ENCODE assay signal across 23 cellular contexts in genomic region chr9:88952086-88952615, GRCh38. TPM values are rescaled to one million over a fixed set of nuclear protein-coding genes. Genes with fewer than 3 reads are reported as not detected.
"Had no signal": no experiment of that assay in that cellular context is flagged by ENCODE, and none has a peak within 500 bp of the region (broad histone marks: within the 10 kb centered on the region; RNA-seq: fewer than 3 reads in every experiment).

No MANE protein-coding gene starts in this region.

- H3K4me3 Mint-ChIP-seq: activated B cell treated with CpG ODN at 0.5 μM for 24 hours; activated CD4-positive, alpha-beta memory T cell treated with anti-CD3 and anti-CD28 coated beads, Interleukin-2, amount 10 ng/mL, durations not matched to agents 7 days and 5 days; mesothelial cell of epicardium; nephron; stimulated activated naive CD8-positive, alpha-beta T cell treated with anti-CD3 and anti-CD28 coated beads, Interleukin-15, Interleukin-2, amounts not matched to agents 100 ng/mL and 50 ng/mL, for 24 hours had no signal

- H3K9me3 Mint-ChIP-seq: activated B cell treated with CpG ODN at 0.5 μM for 24 hours; activated CD4-positive, alpha-beta memory T cell treated with anti-CD3 and anti-CD28 coated beads, Interleukin-2, amount 10 ng/mL, durations not matched to agents 7 days and 5 days; mesothelial cell of epicardium; nephron; stimulated activated naive CD8-positive, alpha-beta T cell treated with anti-CD3 and anti-CD28 coated beads, Interleukin-15, Interleukin-2, amounts not matched to agents 100 ng/mL and 50 ng/mL, for 24 hours had no signal

- H3K27me3 ChIP-seq: foreskin keratinocyte, right atrium auricular region, tibial nerve had no signal

- H3K27ac Mint-ChIP-seq: activated B cell treated with CpG ODN at 0.5 μM for 24 hours; activated CD4-positive, alpha-beta memory T cell treated with anti-CD3 and anti-CD28 coated beads, Interleukin-2, amount 10 ng/mL, durations not matched to agents 7 days and 5 days; mesothelial cell of epicardium; stimulated activated naive CD8-positive, alpha-beta T cell treated with anti-CD3 and anti-CD28 coated beads, Interleukin-15, Interleukin-2, amounts not matched to agents 100 ng/mL and 50 ng/mL, for 24 hours had no signal

- H3K4me1 Mint-ChIP-seq: activated B cell treated with CpG ODN at 0.5 μM for 24 hours had no signal

- H3K27ac ChIP-seq: foreskin keratinocyte, lower lobe of right lung had no signal

- DNase-seq: activated B cell treated with CpG ODN at 0.5 μM for 24 hours; activated CD4-positive, alpha-beta memory T cell treated with anti-CD3 and anti-CD28 coated beads, Interleukin-2, amount 10 ng/mL, durations not matched to agents 7 days and 5 days; activated CD4-positive, alpha-beta T cell treated with anti-CD3 and anti-CD28 coated beads for 4 hours; activated effector memory CD4-positive, alpha-beta T cell treated with anti-CD3 and anti-CD28 coated beads, Interleukin-2, amount 50 U/mL, for 16 hours; activated naive CD4-positive, alpha-beta T cell treated with anti-CD3 and anti-CD28 coated beads, Interleukin-2, amount 50 U/mL, for 16 hours; activated T-cell treated with anti-CD3 and anti-CD28 coated beads, Interleukin-2, amount 50 U/mL, for 48 hours; dermis blood vessel endothelial cell; effector memory CD4-positive, alpha-beta T cell; esophagus squamous epithelium; foreskin keratinocyte; islet precursor cell; left colon; lower lobe of right lung; stimulated activated CD4-positive, alpha-beta T cell treated with anti-CD3 and anti-CD28 coated beads, Interleukin-15, amount 100 ng/mL, for 24 hours; stimulated activated CD4-positive, alpha-beta T cell treated with anti-CD3 and anti-CD28 coated beads, Interleukin-2, amount 100 ng/mL, for 48 hours; T-helper 1 cell; T-helper 9 cell had no signal

- H3K9me3 ChIP-seq: esophagus squamous epithelium, lower lobe of right lung, right atrium auricular region, tibial nerve had no signal

- H3K4me1 ChIP-seq: foreskin keratinocyte had no signal

- H3K4me3 ChIP-seq: esophagus squamous epithelium, lower lobe of right lung, right atrium auricular region, skin epidermis, tibial nerve had no signal

- H3K36me3 Mint-ChIP-seq: mesothelial cell of epicardium had no signal

- ATAC-seq: foreskin keratinocyte, left colon, lower lobe of right lung had no signal

- H3K36me3 ChIP-seq: esophagus squamous epithelium, lower lobe of right lung, right atrium auricular region, tibial nerve had no signal

RNA-seq across cellular contexts. Expression of gene S1PR3, which starts 39.1 kb away (rescaled TPM):
- total RNA-seq: activated B cell treated with CpG ODN at 0.5 μM for 24 hours; activated CD4-positive, alpha-beta memory T cell treated with anti-CD3 and anti-CD28 coated beads, Interleukin-2, amount 10 ng/mL, durations not matched to agents 7 days and 5 days had no signal
